In the genomic region with DNA sequence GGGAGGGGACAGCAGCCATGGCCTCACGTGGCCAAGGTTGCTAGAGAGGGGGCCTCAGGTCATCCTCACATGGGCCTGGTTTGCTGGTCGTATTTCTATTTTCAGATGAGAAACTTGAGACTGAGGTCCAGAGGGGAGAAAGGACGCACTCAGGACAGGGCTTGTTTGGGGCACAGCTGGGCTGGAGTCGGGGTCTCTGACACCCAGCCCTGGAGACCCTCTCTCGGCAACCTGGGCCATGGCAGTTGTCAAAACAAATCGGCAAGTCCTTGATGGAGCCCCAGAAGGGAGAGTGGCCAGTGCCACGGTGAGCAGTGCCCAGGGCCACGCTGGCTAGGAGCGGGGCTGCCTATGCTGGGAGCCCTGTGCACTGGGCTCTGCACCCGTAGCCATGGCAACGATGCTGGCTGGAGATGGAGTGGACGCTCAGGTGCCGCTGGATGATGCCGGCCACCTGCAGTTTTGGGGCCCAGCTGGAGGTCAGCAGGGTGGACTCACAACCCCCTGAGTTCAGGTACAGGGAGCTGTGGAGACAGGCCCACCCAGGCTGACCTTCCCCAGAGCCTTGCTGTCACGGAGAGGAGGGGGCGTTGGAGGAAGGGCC, we compare ENCODE assay signal across 20 cellular contexts. TPM values are rescaled to one million over a fixed set of nuclear protein-coding genes. Genes with fewer than 3 reads are reported as not detected.
DNase-seq lines count a peak whose midpoint lies in the region; ATAC-seq lines count a peak whose summit lies in the region.
"Had no signal": no experiment of that assay in that cellular context is flagged by ENCODE, and none has a peak within 500 bp of the region (broad histone marks: within the 10 kb centered on the region; RNA-seq: fewer than 3 reads in every experiment).

No MANE protein-coding gene starts in this region.

- no peak for ATAC-seq in left lobe of liver

- peak; percentile 7 for DNase-seq in NCI-H1092 (lab: John Stamatoyannopoulos, UW)
- DNase-seq in NCI-H1092 treated with DMSO at 0.1 percent for 48 hours (lab: John Stamatoyannopoulos, UW): no peak
- DNase-seq in activated effector memory CD4-positive, alpha-beta T cell treated with anti-CD3 and anti-CD28 coated beads, Interleukin-2, amount 50 U/mL, for 16 hours: peak; percentile 41
- DNase-seq in activated effector memory CD4-positive, alpha-beta T cell treated with Interleukin-2 at 50 U/mL for 16 hours: no peak
- peak; percentile 43 for DNase-seq in left lobe of liver (ENCODE audit: low spot score)
- DNase-seq in NOMO-1 (lab: John Stamatoyannopoulos, UW; ENCODE audit: unreplicated experiment in 2 of 2): no peak
- no peak for DNase-seq in stimulated activated naive CD4-positive, alpha-beta T cell treated with Interleukin-2 at 50 U/mL for 16 hours (lab: John Stamatoyannopoulos, UW)
- DNase-seq: 8988T; ACHN; BE2C; Calu3; Karpas-422; NCI-H1105; NCI-H1694 treated with DMSO at 0.1 percent for 48 hours; NCI-H2081; NCI-H2227 treated with DMSO at 0.1 percent for 48 hours; NCI-H69; NK-92 treated with Interleukin-12 subunit alpha and Interleukin-12 subunit beta, amount 100 ng/mL, for 24 hours; Right ventricle myocardium superior; RPMI8226 had no signal

RNA-seq across cellular contexts. Expression of gene LRRC3, which starts 11.1 kb away (rescaled TPM):
- 22.0 TPM for total RNA-seq in left lobe of liver

Comparison
In these comparisons a context has a peak if more than half of its experiments do, and no peak if none do; other contexts are left out.
1. DNase-seq: peak in NCI-H1092 (single experiment), activated effector memory CD4-positive, alpha-beta T cell treated with anti-CD3 and anti-CD28 coated beads, Interleukin-2, amount 50 U/mL, for 16 hours (single experiment) and left lobe of liver (single experiment); none in NCI-H1092 treated with DMSO at 0.1 percent for 48 hours (single experiment), activated effector memory CD4-positive, alpha-beta T cell treated with Interleukin-2 at 50 U/mL for 16 hours (single experiment), NOMO-1 (0 of 2) and stimulated activated naive CD4-positive, alpha-beta T cell treated with Interleukin-2 at 50 U/mL for 16 hours (single experiment).